ENCODE assay signal across 1 cellular context in the genomic region with DNA sequence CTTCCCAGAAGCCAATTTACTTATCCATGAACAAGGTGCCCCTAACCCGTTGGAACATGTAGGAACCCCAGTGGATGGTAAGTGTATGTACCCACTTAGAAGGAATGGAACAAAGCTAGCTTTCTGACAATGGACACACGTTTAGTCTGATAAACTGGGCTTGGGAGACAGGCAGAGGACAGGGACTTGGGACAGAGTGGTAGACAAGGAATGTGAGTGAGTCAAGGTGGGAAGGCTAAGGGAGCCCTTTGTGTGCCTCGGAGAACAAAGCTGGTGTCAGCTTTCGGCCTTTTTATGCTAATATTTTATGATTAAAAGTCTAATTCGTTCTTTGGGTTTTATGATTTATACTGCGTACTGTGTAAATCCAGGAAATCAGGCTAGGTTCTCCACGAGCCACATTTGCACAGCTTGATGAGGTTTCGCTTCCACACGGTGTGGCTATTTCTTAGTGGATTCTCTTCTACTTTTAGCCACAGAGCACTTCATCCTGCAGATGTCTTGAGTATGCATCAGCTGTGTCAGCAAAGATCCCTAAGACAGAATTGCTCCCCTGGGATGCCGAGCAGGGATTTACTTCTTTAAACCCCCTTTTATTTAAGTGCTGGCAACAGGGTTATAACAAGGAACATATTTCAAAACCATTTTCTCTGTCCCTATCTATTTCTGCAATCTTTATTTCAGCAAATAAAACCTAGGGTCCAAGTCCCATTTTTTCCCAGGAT.
TF ChIP-seq lines count a peak whose summit lies in the region.

No MANE protein-coding gene starts in this region.

TF ChIP-seq in WTC11, 78 proteins besides CTCF, POLR2A, EP300 and RAD21:
- TF ChIP-seq FOXJ3 (CRISPR knock-in tag; IDR thresholded peaks at IDR 0.05; ENCODE audit: borderline replicate concordance): no peak
- TF ChIP-seq, protein P1, sequence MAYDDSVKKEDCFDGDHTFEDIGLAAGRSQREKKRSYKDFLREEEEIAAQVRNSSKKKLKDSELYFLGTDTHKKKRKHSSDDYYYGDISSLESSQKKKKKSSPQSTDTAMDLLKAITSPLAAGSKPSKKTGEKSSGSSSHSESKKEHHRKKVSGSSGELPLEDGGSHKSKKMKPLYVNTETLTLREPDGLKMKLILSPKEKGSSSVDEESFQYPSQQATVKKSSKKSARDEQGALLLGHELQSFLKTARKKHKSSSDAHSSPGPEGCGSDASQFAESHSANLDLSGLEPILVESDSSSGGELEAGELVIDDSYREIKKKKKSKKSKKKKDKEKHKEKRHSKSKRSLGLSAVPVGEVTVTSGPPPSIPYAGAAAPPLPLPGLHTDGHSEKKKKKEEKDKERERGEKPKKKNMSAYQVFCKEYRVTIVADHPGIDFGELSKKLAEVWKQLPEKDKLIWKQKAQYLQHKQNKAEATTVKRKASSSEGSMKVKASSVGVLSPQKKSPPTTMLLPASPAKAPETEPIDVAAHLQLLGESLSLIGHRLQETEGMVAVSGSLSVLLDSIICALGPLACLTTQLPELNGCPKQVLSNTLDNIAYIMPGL (CRISPR knock-in tag; IDR thresholded peaks at IDR 0.05): no peak
- no peak for TF ChIP-seq NFE2L1 (CRISPR knock-in tag; IDR thresholded peaks at IDR 0.05)
- TF ChIP-seq ESRRA (CRISPR knock-in tag; IDR thresholded peaks at IDR 0.05; ENCODE audit: borderline replicate concordance): no peak
